Comparison of ENCODE assay signal across 1 cellular context in the genomic region with DNA sequence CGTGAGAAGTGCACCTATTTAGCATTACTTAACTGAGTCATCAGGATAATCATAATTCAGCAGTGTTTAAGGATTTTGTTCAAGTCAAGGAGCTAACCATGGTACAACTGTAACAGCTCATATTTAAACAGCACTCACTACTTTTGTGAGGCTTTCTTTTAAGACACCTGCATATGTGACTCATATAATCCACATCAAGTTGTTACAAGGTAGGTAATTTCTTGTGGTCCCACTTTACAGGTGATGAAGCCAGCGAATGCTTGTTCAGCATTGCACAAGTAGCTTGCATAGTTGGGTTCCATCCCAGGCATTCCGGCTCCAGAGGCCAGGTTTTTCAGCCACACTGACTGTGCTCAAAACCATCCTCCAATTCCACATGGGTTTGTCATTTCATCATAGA.
TF ChIP-seq lines count a peak whose summit lies in the region.

No MANE protein-coding gene starts in this region.

TF ChIP-seq in IMR-90, 13 proteins besides CTCF, POLR2A, EP300 and RAD21 (continued from another document):
- no peak for TF ChIP-seq CHD1 (IDR thresholded peaks at IDR 0.05; ENCODE audit: low read depth, low read length)
